In genomic region chr10:5876181-5876768, GRCh38 we compare ENCODE assay signal across 12 cellular contexts. TPM values are rescaled to one million over a fixed set of nuclear protein-coding genes. Genes with fewer than 3 reads are reported as not detected.
DNase-seq lines count a peak whose midpoint lies in the region; ATAC-seq and TF ChIP-seq lines count a peak whose summit lies in the region.
"Had no signal": no experiment of that assay in that cellular context is flagged by ENCODE, and none has a peak within 500 bp of the region (broad histone marks: within the 10 kb centered on the region; RNA-seq: fewer than 3 reads in every experiment).

No MANE protein-coding gene starts in this region.

- H3K4me2 ChIP-seq in GM23248 (ENCODE audit: unreplicated experiment), result peak overlapping the region; percentile 66
- H3K4me2 ChIP-seq: KMS-11, PC-9 had no signal

- ATAC-seq in HG02970 (IDR thresholded peaks at IDR 0.05; ENCODE audit: low FRiP score, unreplicated experiment), result no peak
- ATAC-seq: lower lobe of right lung had no signal

- H3K9me2 ChIP-seq in GM23248 (ENCODE audit: insufficient read depth), result no peaks in the 10 kb centered on the region

- DNase-seq in GM23248, result peak; percentile 94
- peak; percentile 65 for DNase-seq in amniotic stem cell (lab: John Stamatoyannopoulos, UW)
- peak; percentile 69 for DNase-seq in iris pigment epithelial cell (ENCODE audit: low read depth)
- no peak for DNase-seq in suprapubic skin (ENCODE audit: low spot score in 2 of 2)
- no peak for DNase-seq in COR-L47 (lab: John Stamatoyannopoulos, UW)
- DNase-seq in epidermal melanocyte (ENCODE audit: insufficient read length, low spot score), result no peak
- DNase-seq: heart left ventricle, lower lobe of right lung, T-helper 2 cell had no signal

- H4K20me1 ChIP-seq in GM23248 (ENCODE audit: insufficient read depth), result no peaks in the 10 kb centered on the region

- no peak for TF ChIP-seq CTCF in suprapubic skin (IDR thresholded peaks at IDR 0.05)

- no peak for TF ChIP-seq POLR2A in suprapubic skin (IDR thresholded peaks at IDR 0.05)

- in situ Hi-C loops in GM23248 (cut with MboI), result no loop called here

- TF ChIP-seq EP300 in suprapubic skin (IDR thresholded peaks at IDR 0.05), result no peak

- H3K27ac ChIP-seq in GM23248 (peak overlapping the region; percentile 94), suprapubic skin (peak overlapping the region; percentile 69)
- H3K27ac ChIP-seq: KMS-11, lower lobe of right lung, PC-9 had no signal

- H3F3A ChIP-seq in GM23248 (ENCODE audit: insufficient read depth), result peaks cover 37% of the 10 kb centered on the region

- no peaks in the 10 kb centered on the region for H3K9me3 ChIP-seq in GM23248 (ENCODE audit: low read depth)
- no peaks in the 10 kb centered on the region for H3K9me3 ChIP-seq in suprapubic skin
- H3K9me3 ChIP-seq: heart left ventricle, lower lobe of right lung had no signal

- no peaks in the 10 kb centered on the region for H3K79me2 ChIP-seq in GM23248 (ENCODE audit: insufficient read depth)

- peak overlapping the region; percentile 78 for H3K9ac ChIP-seq in GM23248
- H3K9ac ChIP-seq: KMS-11 had no signal

- WGBS in GM23248 (ENCODE audit: low coverage in 1 of 2, low lambda C conversion rate in 2 of 2, missing lambda C conversion rate in 2 of 2), 2 experiments, result 4% methylated on average over 14 of the region's 14 CpGs
- WGBS in suprapubic skin, result 53% methylated on average over 14 of the region's 14 CpGs

- H3K4me1 ChIP-seq in GM23248 (ENCODE audit: insufficient read depth), result peaks cover 21% of the 10 kb centered on the region
- H3K4me1 ChIP-seq in suprapubic skin, result peaks cover 11% of the 10 kb centered on the region

- peak overlapping the region; percentile 54 for H3K4me3 ChIP-seq in GM23248
- no peak overlapping the region for H3K4me3 ChIP-seq in suprapubic skin
- H3K4me3 ChIP-seq: heart left ventricle, lower lobe of right lung, PC-9 had no signal

- peak overlapping the region; percentile 31; the same call in 1 of the 2 replicates for H2AFZ ChIP-seq in GM23248
- H2AFZ ChIP-seq: PC-9 had no signal

- H3K36me3 ChIP-seq in GM23248 (ENCODE audit: low read depth), result peaks cover 10% of the 10 kb centered on the region
- peaks cover 49% of the 10 kb centered on the region for H3K36me3 ChIP-seq in suprapubic skin

- H3K27me3 ChIP-seq in GM23248 (replicated peaks; ENCODE audit: insufficient read depth), result no peaks in the 10 kb centered on the region
- H3K27me3 ChIP-seq in suprapubic skin, result no peaks in the 10 kb centered on the region
- H3K27me3 ChIP-seq: heart left ventricle had no signal

RNA-seq across cellular contexts. Expression of gene ANKRD16, which starts 13.4 kb away (rescaled TPM):
- total RNA-seq in GM23248 (2014; rRNA removed; shearing (Covaris generic)), result 5.4 and 5.9 TPM in 2 replicates
- 2.7 and 3.1 TPM in 2 replicates for polyA plus RNA-seq in GM23248 (2016; fragmentation: Nextera tagmentation; extraction: Ambion mirVana)
- 10 to 100 TPM in 2 of 4 donors, 1 to 10 TPM in 2; 6.6 to 10.8 (median 9.7) TPM for total RNA-seq in suprapubic skin

RNA-seq across cellular contexts. Expression of gene FBH1, which starts 13.8 kb away (rescaled TPM):
- total RNA-seq in GM23248 (2014; rRNA removed; shearing (Covaris generic)), result 79.3 and 87.6 TPM in 2 replicates
- polyA plus RNA-seq in GM23248 (2016; fragmentation: Nextera tagmentation; extraction: Ambion mirVana), result 66.4 and 71.4 TPM in 2 replicates
- total RNA-seq in suprapubic skin, result 100 to 1,000 TPM in 2 of 4 donors, 10 to 100 TPM in 2; 70.9 to 131 (median 90.6) TPM

Comparison
In these comparisons a context has a peak if more than half of its experiments do, and no peak if none do; other contexts are left out.
1. DNase-seq: peak in GM23248 (single experiment), amniotic stem cell (single experiment) and iris pigment epithelial cell (single experiment); none in suprapubic skin (0 of 2), COR-L47 (single experiment) and epidermal melanocyte (single experiment).